In genomic region chr13:61760102-61760501, GRCh38 we compare ENCODE assay signal across 25 cellular contexts.
"Had no signal": no experiment of that assay in that cellular context is flagged by ENCODE, and none has a peak within 500 bp of the region (broad histone marks: within the 10 kb centered on the region; RNA-seq: fewer than 3 reads in every experiment).

No MANE protein-coding gene starts in this region.

- H3K4me3 ChIP-seq: colonic mucosa, coronary artery, dorsolateral prefrontal cortex, esophagus muscularis mucosa, esophagus squamous epithelium, gastrocnemius medialis, gastroesophageal sphincter, heart left ventricle, heart right ventricle had no signal

- H3K27me3 ChIP-seq: colonic mucosa, dorsolateral prefrontal cortex, esophagus muscularis mucosa, esophagus squamous epithelium, foreskin keratinocyte, gastrocnemius medialis, gastroesophageal sphincter, heart left ventricle, heart right ventricle had no signal

- FAIRE-seq: endothelial cell of umbilical vein had no signal

- DNase-seq: colonic mucosa; cortex of kidney; dermis blood vessel endothelial cell; dorsolateral prefrontal cortex; effector CD4-positive, alpha-beta T cell; effector CD8-positive, alpha-beta T cell; effector memory CD4-positive, alpha-beta T cell; effector memory CD8-positive, alpha-beta T cell; endodermal cell; erythroblast; esophagus squamous epithelium; foreskin fibroblast; foreskin keratinocyte; foreskin melanocyte; gastrocnemius medialis; glutamatergic neuron; head of caudate nucleus; heart left ventricle; heart right ventricle had no signal

- H3K36me3 ChIP-seq: colonic mucosa, esophagus muscularis mucosa, esophagus squamous epithelium, gastrocnemius medialis, gastroesophageal sphincter, heart left ventricle, heart right ventricle had no signal

- H3K9me3 ChIP-seq: colonic mucosa, gastrocnemius medialis had no signal

- H3K27ac ChIP-seq: colonic mucosa, coronary artery, dorsolateral prefrontal cortex, epithelial cell of prostate, esophagus muscularis mucosa, esophagus squamous epithelium, foreskin keratinocyte, gastrocnemius medialis, gastroesophageal sphincter, heart left ventricle, heart right ventricle had no signal

- H3K4me1 ChIP-seq: colonic mucosa, esophagus muscularis mucosa, esophagus squamous epithelium, foreskin keratinocyte, gastrocnemius medialis, gastroesophageal sphincter, heart left ventricle, heart right ventricle had no signal

- ATAC-seq: effector memory CD8-positive, alpha-beta T cell; esophagus mucosa; foreskin keratinocyte; gastrocnemius medialis; gastroesophageal sphincter; heart left ventricle; heart right ventricle had no signal
